Comparison of ENCODE assay signal across 23 cellular contexts in the genomic region with DNA sequence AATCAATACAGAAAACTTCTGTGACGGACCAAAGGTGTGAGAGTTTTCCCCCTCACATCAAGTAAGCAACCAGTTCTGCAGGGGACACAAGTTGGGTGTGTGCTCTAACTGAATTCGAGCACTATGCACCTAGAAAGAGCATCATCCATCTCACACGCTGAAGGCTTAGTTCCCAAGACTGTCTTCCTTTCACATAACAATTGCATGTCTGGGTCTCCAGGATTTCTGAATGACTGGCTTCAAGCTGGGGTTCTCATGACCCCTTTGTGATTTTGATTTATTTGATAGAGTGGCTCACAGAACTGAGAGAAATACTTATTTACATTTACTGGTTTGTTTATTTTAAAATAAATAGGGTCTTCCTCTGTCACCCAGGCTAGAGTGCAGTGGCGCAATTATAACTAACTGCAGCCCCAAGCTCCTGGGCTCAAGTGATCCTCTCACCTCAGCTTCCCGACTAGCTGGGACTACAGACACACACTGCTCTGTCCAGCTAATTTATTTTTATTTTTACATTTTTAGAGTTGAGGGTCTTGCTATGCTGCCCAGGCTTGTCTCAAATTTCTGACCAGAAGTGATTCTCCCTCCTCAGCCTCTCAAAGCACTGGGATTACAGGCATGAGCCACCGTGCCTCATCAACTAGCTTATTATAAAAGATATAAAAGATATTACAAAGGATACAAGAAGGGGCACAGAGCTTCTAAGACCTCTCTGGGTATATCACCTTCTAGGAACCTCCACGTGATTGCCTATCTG.
DNase-seq lines count a peak whose midpoint lies in the region; ATAC-seq, FAIRE-seq and TF ChIP-seq lines count a peak whose summit lies in the region.
"Had no signal": no experiment of that assay in that cellular context is flagged by ENCODE, and none has a peak within 500 bp of the region (broad histone marks: within the 10 kb centered on the region; RNA-seq: fewer than 3 reads in every experiment).

No MANE protein-coding gene starts in this region.

- no peak overlapping the region for H3K4me3 ChIP-seq in NT2/D1 (ENCODE audit: insufficient read length, low read depth)
- H3K4me3 ChIP-seq: GM12878, K562 had no signal

- H3K56ac ChIP-seq in H9 (ENCODE audit: insufficient read length, low read depth, low read length) = no peak overlapping the region

- H2BK20ac ChIP-seq in H9 (ENCODE audit: low read depth, low read length, poor library complexity, severe bottlenecking) = no peak overlapping the region

- H3K27me3 ChIP-seq in H9 (ENCODE audit: insufficient read depth, low read length) (no peaks in the 10 kb centered on the region), NT2/D1 (ENCODE audit: insufficient read depth, insufficient read length) (no peaks in the 10 kb centered on the region)
- H3K27me3 ChIP-seq: BE2C had no signal

- peak overlapping the region; percentile 68 to 96 (median 83); a peak in 5 of 7 replicates for H3K27ac Mint-ChIP-seq in H9
- H3K27ac Mint-ChIP-seq: CD4-positive, CD25-positive, alpha-beta regulatory T cell; CD8-positive, alpha-beta memory T cell had no signal

- H4K91ac ChIP-seq in H9 (ENCODE audit: insufficient read length, low read depth, low read length) = no peak overlapping the region

- H3K4me1 Mint-ChIP-seq in H9 = peaks cover 7 to 16% of the 10 kb centered on the region in 2 experiments
- H3K4me1 Mint-ChIP-seq: CD8-positive, alpha-beta memory T cell had no signal

- H3K4ac ChIP-seq in H9 (ENCODE audit: low read depth, low read length) = no peak overlapping the region

- H3T11ph ChIP-seq in H9 (ENCODE audit: low read length) = no peak overlapping the region

- no peaks in the 10 kb centered on the region for H3K79me2 ChIP-seq in H9 (ENCODE audit: insufficient read depth, low read length)

- H3K36me3 Mint-ChIP-seq in H9 (ENCODE audit: insufficient read depth in 1 of 3, low read depth in 3 of 3) = peaks cover 5 to 18% (median 15%) of the 10 kb centered on the region in 3 experiments; a peak in 6 of 7 replicates
- H3K36me3 Mint-ChIP-seq: CD4-positive, CD25-positive, alpha-beta regulatory T cell; CD8-positive, alpha-beta memory T cell had no signal

- no peaks in the 10 kb centered on the region for H3K9me3 ChIP-seq in H9 (ENCODE audit: control insufficient read depth, low read depth, low read length)
- no peaks in the 10 kb centered on the region for H3K9me3 ChIP-seq in NT2/D1 (ENCODE audit: insufficient read depth, low read length)
- H3K9me3 ChIP-seq: BE2C had no signal

- no peak for TF ChIP-seq CTCF in H9 (conservative IDR thresholded peaks at IDR 0.05)

- no peaks in the 10 kb centered on the region for H4K20me1 ChIP-seq in H9 (ENCODE audit: control insufficient read depth, insufficient read depth, insufficient read length)

- no peak overlapping the region for H2AFZ ChIP-seq in H9 (ENCODE audit: low read length)

- H4K8ac ChIP-seq in H9 (replicated peaks; ENCODE audit: insufficient read length, low read depth, low read length) = no peak overlapping the region

- no peak for FAIRE-seq in frontal cortex (lab: Jason Lieb, UNC)
- FAIRE-seq: A204.1, GM12878, GM19239, H54, K562 had no signal

- DNase-seq in H9 = peak; percentile 54
- peak; percentile 46 for DNase-seq in NT2/D1 (ENCODE audit: low read depth, low spot score)
- peak; percentile 30 for DNase-seq in iPS DF 4.7 (ENCODE audit: extremely low read depth, low spot score)
- DNase-seq in frontal cortex (ENCODE audit: low spot score in 2 of 2) = no peak
- no peak for DNase-seq in NCI-H2196 treated with DMSO at 0.1 percent for 48 hours (lab: John Stamatoyannopoulos, UW; ENCODE audit: unreplicated experiment)
- DNase-seq in HCEC 1CT = no peak
- DNase-seq: ACHN; BE2C; C1 segment of cervical spinal cord; CD4-positive, CD25-positive, alpha-beta regulatory T cell; CD8-positive, alpha-beta memory T cell; COR-L47; DMS 273 treated with DMSO at 0.1 percent for 48 hours; DMS53; DND-41; EL; IMR-90 had no signal

- H3K4me1 ChIP-seq in H9 (ENCODE audit: insufficient read depth, low read length) = no peaks in the 10 kb centered on the region; the same call in 1 of the 2 replicates
- H3K4me1 ChIP-seq in NT2/D1 (ENCODE audit: insufficient read depth, insufficient read length) = no peaks in the 10 kb centered on the region
- H3K4me1 ChIP-seq: BE2C had no signal

- H2AK5ac ChIP-seq in H9 (ENCODE audit: insufficient read length, low read length) = no peak overlapping the region

- no peak overlapping the region for H2BK5ac ChIP-seq in H9 (ENCODE audit: insufficient read length, low read length)

- no peak overlapping the region; a peak in 1 of 5 replicates for H3K4me3 Mint-ChIP-seq in H9
- H3K4me3 Mint-ChIP-seq: CD4-positive, CD25-positive, alpha-beta regulatory T cell; CD8-positive, alpha-beta memory T cell had no signal

- no peaks in the 10 kb centered on the region for H3K23me2 ChIP-seq in H9 (ENCODE audit: insufficient read length, low read depth, low read length, poor library complexity, severe bottlenecking)

- no peaks in the 10 kb centered on the region for H3K79me1 ChIP-seq in H9 (ENCODE audit: insufficient read depth, low read depth, low read length, poor library complexity, severe bottlenecking)

- H3K36me3 ChIP-seq in NT2/D1 (ENCODE audit: insufficient read depth, insufficient read length, low read length) = no peaks in the 10 kb centered on the region
- H3K36me3 ChIP-seq: BE2C had no signal

- no peak overlapping the region for H3K18ac ChIP-seq in H9 (ENCODE audit: insufficient read length, low read depth, low read length)

- no peak overlapping the region for H3K23ac ChIP-seq in H9 (ENCODE audit: insufficient read length, low read depth, low read length)

- peaks cover 17 to 23% of the 10 kb centered on the region in 2 experiments for H3K9me3 Mint-ChIP-seq in H9

- no peak overlapping the region for H4K5ac ChIP-seq in H9 (ENCODE audit: insufficient read length, low read depth, low read length)

- peak overlapping the region; percentile 38 for H3K4me2 ChIP-seq in H9 (ENCODE audit: insufficient read depth, insufficient read length, low read length)

- H3K27me3 Mint-ChIP-seq in H9 (ENCODE audit: low read depth) = peaks cover 10% of the 10 kb centered on the region
- H3K27me3 Mint-ChIP-seq: CD4-positive, CD25-positive, alpha-beta regulatory T cell; CD8-positive, alpha-beta memory T cell had no signal

- H2BK120ac ChIP-seq in H9 (ENCODE audit: low read depth, low read length, poor library complexity, severe bottlenecking) = no peak overlapping the region

- no CpG with 5 or more reads among the region's 7 CpGs for WGBS in H9 (ENCODE audit: extremely low coverage, insufficient read length, low lambda C conversion rate)

- H3K27ac ChIP-seq in H9 (ENCODE audit: insufficient read length, low read depth, low read length) = peak overlapping the region; percentile 69

- no peak overlapping the region for H3K9ac ChIP-seq in H9 (ENCODE audit: extremely low read depth, insufficient read length, low read length)
- no peak overlapping the region for H3K9ac ChIP-seq in NT2/D1 (ENCODE audit: insufficient read length, low read depth)

- no peak overlapping the region for H2BK12ac ChIP-seq in H9 (ENCODE audit: insufficient read length, low read depth, low read length)

- ATAC-seq in activated CD4-positive, CD25-positive, alpha-beta regulatory T cell treated with anti-CD3 and anti-CD28 coated beads, Interleukin-2, amount 50 U/mL, for 24 hours = no peak
- ATAC-seq: GM12878, K562 had no signal

- H3K14ac ChIP-seq in H9 (ENCODE audit: insufficient read depth, low read length) = no peak overlapping the region

- H2BK15ac ChIP-seq in H9 (ENCODE audit: low read depth, low read length) = no peak overlapping the region

Comparison
In these comparisons a context has a peak if more than half of its experiments do, and no peak if none do; other contexts are left out.
1. DNase-seq: peak in H9 (single experiment), NT2/D1 (single experiment) and iPS DF 4.7 (single experiment); none in frontal cortex (0 of 2), NCI-H2196 treated with DMSO at 0.1 percent for 48 hours (single experiment) and HCEC 1CT (single experiment).